Comparison of ENCODE assay signal across 1 cellular context in genomic region chr7:28684729-28685211, GRCh38.
TF ChIP-seq lines count a peak whose summit lies in the region.

No MANE protein-coding gene starts in this region.

TF ChIP-seq in IMR-90, 13 proteins besides CTCF, POLR2A, EP300 and RAD21 (continued from another document):
- TF ChIP-seq MXI1 (IDR thresholded peaks at IDR 0.05; ENCODE audit: borderline replicate concordance, low read depth, low read length) (no peak), SMC3 (IDR thresholded peaks at IDR 0.05; ENCODE audit: low read depth, low read length) (no peak), MAFK (IDR thresholded peaks at IDR 0.05; ENCODE audit: low read depth, low read length) (no peak), CEBPB (IDR thresholded peaks at IDR 0.05; ENCODE audit: low read depth, low read length) (no peak), MAZ (IDR thresholded peaks at IDR 0.05; ENCODE audit: borderline replicate concordance, low read depth, low read length) (no peak), CHD1 (IDR thresholded peaks at IDR 0.05; ENCODE audit: low read depth, low read length) (no peak), BHLHE40 (IDR thresholded peaks at IDR 0.05; ENCODE audit: low read depth, low read length) (no peak), ELK1 (IDR thresholded peaks at IDR 0.05; ENCODE audit: borderline replicate concordance, low read depth, low read length) (no peak), RCOR1 (IDR thresholded peaks at IDR 0.05; ENCODE audit: insufficient replicate concordance, low read length) (no peak), FOS (IDR thresholded peaks at IDR 0.05; ENCODE audit: low read depth, low read length) (no peak), USF2 (IDR thresholded peaks at IDR 0.05; ENCODE audit: low read depth, low read length) (no peak)
